In genomic region chr11:64100345-64100744, GRCh38 we compare ENCODE assay signal across 11 cellular contexts.
DNase-seq lines count a peak whose midpoint lies in the region; TF ChIP-seq lines count a peak whose summit lies in the region.
"Had no signal": no experiment of that assay in that cellular context is flagged by ENCODE, and none has a peak within 500 bp of the region (broad histone marks: within the 10 kb centered on the region; RNA-seq: fewer than 3 reads in every experiment).

No MANE protein-coding gene starts in this region.

- H3K9ac ChIP-seq in trophoblast cell (ENCODE audit: low read length), result no peak overlapping the region

- no peak overlapping the region for H3K4me3 ChIP-seq in GM12875 (ENCODE audit: low read depth, low read length)
- no peak overlapping the region for H3K4me3 ChIP-seq in NB4 (ENCODE audit: low read depth, low read length)
- H3K4me3 ChIP-seq in WERI-Rb-1 (ENCODE audit: low read depth, low read length), result no peak overlapping the region
- no peak overlapping the region for H3K4me3 ChIP-seq in trophoblast cell (ENCODE audit: low read depth, low read length)

- no peak overlapping the region for H2BK5ac ChIP-seq in trophoblast cell (ENCODE audit: low read depth, low read length, poor library complexity)

- TF ChIP-seq POLR2A in NB4 (IDR thresholded peaks at IDR 0.05; ENCODE audit: extremely low read depth, insufficient read length), result no peak

- no peaks in the 10 kb centered on the region for H3K4me1 ChIP-seq in trophoblast cell (ENCODE audit: control insufficient read depth in 1 of 2, insufficient read depth in 2 of 2, low read length in 2 of 2)

- no peak overlapping the region for H2BK120ac ChIP-seq in trophoblast cell (ENCODE audit: insufficient read depth, low read length, poor library complexity)

- TF ChIP-seq CTCF in GM12875 (IDR thresholded peaks at IDR 0.05; ENCODE audit: borderline replicate concordance, insufficient read depth, low read depth, low read length), result peak; percentile 69; the same call in 1 of the 2 replicates
- peak; percentile 53 for TF ChIP-seq CTCF in NB4 (IDR thresholded peaks at IDR 0.05; ENCODE audit: low read depth, low read length)
- TF ChIP-seq CTCF in WERI-Rb-1 (IDR thresholded peaks at IDR 0.05; ENCODE audit: low read depth, low read length), result peak; percentile 49
- peak; percentile 32 for TF ChIP-seq CTCF in neural crest cell (conservative IDR thresholded peaks at IDR 0.05)

- no peak overlapping the region for H2BK12ac ChIP-seq in trophoblast cell (ENCODE audit: low read length)

- H3K27me3 ChIP-seq in WERI-Rb-1 (ENCODE audit: insufficient read depth, low read depth, severe bottlenecking) (no peaks in the 10 kb centered on the region), trophoblast cell (ENCODE audit: insufficient read depth, low read length) (no peaks in the 10 kb centered on the region)

- H3K27ac Mint-ChIP-seq in neural crest cell (ENCODE audit: unreplicated experiment), result no peak overlapping the region

- no CpG with 5 or more reads among the region's 8 CpGs for WGBS in trophoblast cell (ENCODE audit: extremely low coverage, insufficient coverage, insufficient read length)

- no peak overlapping the region for H3K23ac ChIP-seq in trophoblast cell (ENCODE audit: low read length)

- peak; percentile 57 for DNase-seq in NB4 (ENCODE audit: low read depth)
- no peak for DNase-seq in WERI-Rb-1
- DNase-seq in neural crest cell (ENCODE audit: low read depth, low spot score), result no peak
- DNase-seq in medulla oblongata (ENCODE audit: extremely low spot score), result no peak
- no peak for DNase-seq in activated T-cell treated with anti-CD3 and anti-CD28 coated beads for 4 hours
- no peak for DNase-seq in SIG-M5 treated with dmso at 0.1 percent for 504 hours (lab: John Stamatoyannopoulos, UW; ENCODE audit: unreplicated experiment)
- no peak for DNase-seq in trophoblast cell
- DNase-seq: activated gamma-delta T cell treated with Interleukin-2 at 50 U/mL for 16 hours; effector CD4-positive, alpha-beta T cell; GDM1 had no signal

- no peak overlapping the region for H2AK5ac ChIP-seq in trophoblast cell (ENCODE audit: low read length)

- H3K9me3 ChIP-seq in WERI-Rb-1 (ENCODE audit: severe bottlenecking) (no peaks in the 10 kb centered on the region), trophoblast cell (ENCODE audit: insufficient read depth, low read depth, low read length) (peaks cover 1% of the 10 kb centered on the region)

- peaks cover 5% of the 10 kb centered on the region for H3K27me3 Mint-ChIP-seq in neural crest cell (ENCODE audit: low read depth)

- H3K36me3 Mint-ChIP-seq in neural crest cell (ENCODE audit: low read depth), result no peaks in the 10 kb centered on the region

- H3K79me2 ChIP-seq in trophoblast cell (ENCODE audit: control insufficient read depth, insufficient read depth, low read length, poor library complexity), result no peaks in the 10 kb centered on the region

- H4K12ac ChIP-seq in trophoblast cell (ENCODE audit: low read depth, low read length), result no peak overlapping the region

- H4K91ac ChIP-seq in trophoblast cell (ENCODE audit: low read depth, low read length), result no peak overlapping the region

- no peak overlapping the region for H3K4me3 Mint-ChIP-seq in neural crest cell

- no peak overlapping the region for H2AFZ ChIP-seq in trophoblast cell (ENCODE audit: insufficient read depth, low read length, poor library complexity)

- no peak overlapping the region for H3K18ac ChIP-seq in trophoblast cell (ENCODE audit: low read length)

- H3K4me1 Mint-ChIP-seq in neural crest cell, result peaks cover 62% of the 10 kb centered on the region

- H3K79me1 ChIP-seq in trophoblast cell (ENCODE audit: low read length), result no peaks in the 10 kb centered on the region

- no peak overlapping the region for H3K14ac ChIP-seq in trophoblast cell (ENCODE audit: low read length)

- H3K36me3 ChIP-seq in WERI-Rb-1, result no peaks in the 10 kb centered on the region
- H3K36me3 ChIP-seq in trophoblast cell (ENCODE audit: control insufficient read depth in 1 of 2, insufficient read depth in 2 of 2, low read length in 2 of 2), result no peaks in the 10 kb centered on the region

- H3K9me3 Mint-ChIP-seq in neural crest cell, result peaks cover 3% of the 10 kb centered on the region

- H3K27ac ChIP-seq in WERI-Rb-1, result no peak overlapping the region
- no peak overlapping the region for H3K27ac ChIP-seq in trophoblast cell (ENCODE audit: low read depth, low read length)

- H3K4ac ChIP-seq in trophoblast cell (ENCODE audit: low read depth, low read length), result no peak overlapping the region

- no peak overlapping the region for H4K8ac ChIP-seq in trophoblast cell (ENCODE audit: low read depth, low read length)

- no peak overlapping the region for H3K4me2 ChIP-seq in trophoblast cell (ENCODE audit: low read length)
